ENCODE assay signal across 1 cellular context in the genomic region with DNA sequence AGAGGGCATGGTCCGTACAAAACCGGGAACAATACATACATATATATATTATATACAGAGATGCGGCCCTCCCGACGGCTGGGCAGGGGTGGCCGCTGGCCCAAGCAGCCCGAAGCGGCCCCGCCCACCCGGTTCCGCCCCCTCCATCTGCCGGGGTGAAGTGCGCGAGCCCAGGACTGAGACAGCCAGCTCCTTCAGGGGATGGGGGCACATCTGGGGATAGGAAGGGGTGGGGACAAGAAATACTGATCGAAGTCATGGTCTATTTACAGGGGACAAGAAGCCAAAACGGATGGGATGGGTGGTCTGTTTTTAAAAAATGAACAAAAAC.
TF ChIP-seq lines count a peak whose summit lies in the region.

No MANE protein-coding gene starts in this region.

TF ChIP-seq in HCT116, 20 proteins besides CTCF, POLR2A, EP300 and RAD21:
- 0 out of 2 replicates have a peak, but pooled peaks have one; percentile 19 for TF ChIP-seq POLR2AphosphoS5 (IDR thresholded peaks at IDR 0.05; ENCODE audit: low read depth, low read length)
- TF ChIP-seq, protein P1, sequence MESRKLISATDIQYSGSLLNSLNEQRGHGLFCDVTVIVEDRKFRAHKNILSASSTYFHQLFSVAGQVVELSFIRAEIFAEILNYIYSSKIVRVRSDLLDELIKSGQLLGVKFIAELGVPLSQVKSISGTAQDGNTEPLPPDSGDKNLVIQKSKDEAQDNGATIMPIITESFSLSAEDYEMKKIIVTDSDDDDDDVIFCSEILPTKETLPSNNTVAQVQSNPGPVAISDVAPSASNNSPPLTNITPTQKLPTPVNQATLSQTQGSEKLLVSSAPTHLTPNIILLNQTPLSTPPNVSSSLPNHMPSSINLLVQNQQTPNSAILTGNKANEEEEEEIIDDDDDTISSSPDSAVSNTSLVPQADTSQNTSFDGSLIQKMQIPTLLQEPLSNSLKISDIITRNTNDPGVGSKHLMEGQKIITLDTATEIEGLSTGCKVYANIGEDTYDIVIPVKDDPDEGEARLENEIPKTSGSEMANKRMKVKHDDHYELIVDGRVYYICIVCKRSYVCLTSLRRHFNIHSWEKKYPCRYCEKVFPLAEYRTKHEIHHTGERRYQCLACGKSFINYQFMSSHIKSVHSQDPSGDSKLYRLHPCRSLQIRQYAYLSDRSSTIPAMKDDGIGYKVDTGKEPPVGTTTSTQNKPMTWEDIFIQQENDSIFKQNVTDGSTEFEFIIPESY (IDR thresholded peaks at IDR 0.05; ENCODE audit: extremely low read depth, insufficient replicate concordance, low read length), result no peak
